Comparison of ENCODE assay signal across 22 cellular contexts in genomic region chr3:165211749-165212148, GRCh38.
"Had no signal": no experiment of that assay in that cellular context is flagged by ENCODE, and none has a peak within 500 bp of the region (broad histone marks: within the 10 kb centered on the region; RNA-seq: fewer than 3 reads in every experiment).

No MANE protein-coding gene starts in this region.

- H3K27ac Mint-ChIP-seq: activated CD4-positive, alpha-beta T cell treated with anti-CD3 and anti-CD28 coated beads, Interleukin-2, amount 10 ng/mL, durations not matched to agents 24 days and 14 days; activated CD8-positive, alpha-beta T cell treated with anti-CD3 and anti-CD28 coated beads for 36 hours; activated naive CD4-positive, alpha-beta T cell treated with anti-CD3 and anti-CD28 coated beads, Interleukin-2, amount 10 ng/mL, durations not matched to agents 7 days and 5 days; activated naive CD8-positive, alpha-beta T cell treated with anti-CD3 and anti-CD28 coated beads, Interleukin-2, amount 50 U/mL, for 24 hours; activated T-cell treated with anti-CD3 and anti-CD28 coated beads, Interleukin-2, amount 50 U/mL, for 24 hours; naive thymus-derived CD4-positive, alpha-beta T cell had no signal

- H3K36me3 Mint-ChIP-seq: activated naive CD4-positive, alpha-beta T cell treated with anti-CD3 and anti-CD28 coated beads, Interleukin-2, amount 10 ng/mL, durations not matched to agents 7 days and 5 days; naive thymus-derived CD4-positive, alpha-beta T cell had no signal

- H3K9me3 Mint-ChIP-seq: activated CD4-positive, alpha-beta T cell treated with anti-CD3 and anti-CD28 coated beads, Interleukin-2, amount 10 ng/mL, durations not matched to agents 24 days and 14 days; activated CD8-positive, alpha-beta T cell treated with anti-CD3 and anti-CD28 coated beads for 36 hours; activated naive CD4-positive, alpha-beta T cell treated with anti-CD3 and anti-CD28 coated beads, Interleukin-2, amount 10 ng/mL, durations not matched to agents 7 days and 5 days; activated naive CD8-positive, alpha-beta T cell treated with anti-CD3 and anti-CD28 coated beads, Interleukin-2, amount 50 U/mL, for 24 hours had no signal

- ATAC-seq: activated CD8-positive, alpha-beta T cell treated with anti-CD3 and anti-CD28 coated beads for 36 hours; activated naive CD8-positive, alpha-beta T cell treated with anti-CD3 and anti-CD28 coated beads, Interleukin-2, amount 50 U/mL, for 24 hours; gastrocnemius medialis; heart left ventricle; mucosa of descending colon; naive thymus-derived CD4-positive, alpha-beta T cell; right cardiac atrium had no signal

- H3K4me3 Mint-ChIP-seq: activated CD4-positive, alpha-beta T cell treated with anti-CD3 and anti-CD28 coated beads, Interleukin-2, amount 10 ng/mL, durations not matched to agents 24 days and 14 days; activated CD8-positive, alpha-beta T cell treated with anti-CD3 and anti-CD28 coated beads for 36 hours; activated naive CD4-positive, alpha-beta T cell treated with anti-CD3 and anti-CD28 coated beads, Interleukin-2, amount 10 ng/mL, durations not matched to agents 7 days and 5 days; activated naive CD8-positive, alpha-beta T cell treated with anti-CD3 and anti-CD28 coated beads, Interleukin-2, amount 50 U/mL, for 24 hours; activated T-cell treated with anti-CD3 and anti-CD28 coated beads, Interleukin-2, amount 50 U/mL, for 24 hours; naive thymus-derived CD4-positive, alpha-beta T cell had no signal

- DNase-seq: activated CD4-positive, alpha-beta T cell treated with anti-CD3 and anti-CD28 coated beads, Interleukin-2, amount 10 ng/mL, durations not matched to agents 24 days and 14 days; activated CD4-positive, CD25-positive, alpha-beta regulatory T cell; activated CD8-positive, alpha-beta T cell treated with anti-CD3 and anti-CD28 coated beads for 36 hours; activated naive CD4-positive, alpha-beta T cell treated with anti-CD3 and anti-CD28 coated beads, Interleukin-2, amount 10 ng/mL, durations not matched to agents 7 days and 5 days; activated naive CD8-positive, alpha-beta T cell treated with anti-CD3 and anti-CD28 coated beads, Interleukin-2, amount 50 U/mL, for 24 hours; activated T-cell treated with anti-CD3 and anti-CD28 coated beads, Interleukin-2, amount 50 U/mL, for 24 hours; aorta; brain microvascular endothelial cell; central memory CD4-positive, alpha-beta T cell; colonic mucosa; gastrocnemius medialis; heart left ventricle; kidney glomerular epithelial cell; mesenchymal stem cell; mucosa of descending colon; naive thymus-derived CD4-positive, alpha-beta T cell; psoas muscle; right cardiac atrium; stimulated activated CD4-positive, alpha-beta T cell treated with anti-CD3 and anti-CD28 coated beads, Interleukin-4, amount 100 ng/mL, for 1 hour; stomach; T1000; trophoblast cell had no signal
